In genomic region chr15:53305101-53305500, GRCh38 we compare ENCODE assay signal across 33 cellular contexts.
DNase-seq lines count a peak whose midpoint lies in the region; ATAC-seq, FAIRE-seq and TF ChIP-seq lines count a peak whose summit lies in the region.
"Had no signal": no experiment of that assay in that cellular context is flagged by ENCODE, and none has a peak within 500 bp of the region (broad histone marks: within the 10 kb centered on the region; RNA-seq: fewer than 3 reads in every experiment).

No MANE protein-coding gene starts in this region.

- H4K20me1 ChIP-seq in HepG2 (ENCODE audit: insufficient read depth, low read length) (no peaks in the 10 kb centered on the region), hepatocyte (ENCODE audit: insufficient read depth, poor library complexity, severe bottlenecking) (no peaks in the 10 kb centered on the region)
- H4K20me1 ChIP-seq: BLaER1; BLaER1 treated with 17β-estradiol and CSF1 and Interleukin-3, amounts not matched to agents 10 nM and 100 nM had no signal

- H3K4me3 ChIP-seq in liver (ENCODE audit: low read depth in 1 of 3, low read length in 3 of 3) (no peak overlapping the region), HepG2 (replicated peaks in 1 of 3; ENCODE audit: insufficient read depth in 1 of 3, low read depth in 2 of 3, low read length in 3 of 3) (no peak overlapping the region), right lobe of liver (no peak overlapping the region), H7 (ENCODE audit: insufficient read depth, low read depth, low read length) (no peak overlapping the region), hepatocyte (no peak overlapping the region)
- H3K4me3 ChIP-seq: A549; BLaER1; BLaER1 treated with 17β-estradiol and CSF1 and Interleukin-3, amounts not matched to agents 10 nM and 100 nM had no signal

- no peaks in the 10 kb centered on the region for H3K9me2 ChIP-seq in hepatocyte (replicated peaks; ENCODE audit: insufficient read depth)

- DNase-seq in HepG2 (ENCODE audit: low spot score) (no peak), left lobe of liver (ENCODE audit: low spot score) (no peak), right lobe of liver (no peak), H7 (no peak), hepatocyte (ENCODE audit: low spot score) (no peak)
- DNase-seq: 8988T; ACHN; AML-193; BE2C; C1 segment of cervical spinal cord; Caco-2; Calu3; CD4-positive, alpha-beta memory T cell; CD4-positive, alpha-beta T cell; CD4-positive, CD25-positive, alpha-beta regulatory T cell; CD8-positive, alpha-beta memory T cell; CD8-positive, alpha-beta T cell; COR-L47; DMS 273 treated with DMSO at 0.1 percent for 48 hours; DMS153; DMS53; DMS79; DMS79 treated with DMSO at 0.1 percent for 48 hours; DND-41; EL had no signal

- POLR2A ChIA-PET in HepG2 (lab: Yijun Ruan, JAX), result no interaction called here

- no peaks in the 10 kb centered on the region for H3K9me3 ChIP-seq in liver (ENCODE audit: control insufficient read depth in 4 of 4, low read length in 3 of 4)
- peaks cover 7% of the 10 kb centered on the region; the same call in 1 of the 2 replicates for H3K9me3 ChIP-seq in HepG2 (ENCODE audit: low read length)
- H3K9me3 ChIP-seq in right lobe of liver, result no peaks in the 10 kb centered on the region
- no peaks in the 10 kb centered on the region for H3K9me3 ChIP-seq in hepatocyte (ENCODE audit: low read depth)
- H3K9me3 ChIP-seq: A549, BE2C, BLaER1, Caco-2 had no signal

- TF ChIP-seq EP300 in HepG2 (IDR thresholded peaks at IDR 0.05; ENCODE audit: low read depth in 2 of 2, low read length in 2 of 2), result no peak
- no peak for TF ChIP-seq EP300 in HepG2 (CRISPR knock-in tag; IDR thresholded peaks at IDR 0.05; ENCODE audit: borderline replicate concordance)

- FAIRE-seq in HepG2 (lab: Jason Lieb, UNC), result no peak
- FAIRE-seq: A204.1, D721Med had no signal

- H3K27ac ChIP-seq in liver (ENCODE audit: low read depth in 1 of 2, low read length in 2 of 2), result no peak overlapping the region
- no peak overlapping the region for H3K27ac ChIP-seq in HepG2 (ENCODE audit: extremely low read length, insufficient read depth, low read length)
- no peak overlapping the region for H3K27ac ChIP-seq in right lobe of liver
- H3K27ac ChIP-seq in hepatocyte, result no peak overlapping the region
- H3K27ac ChIP-seq: 22Rv1; A549; BLaER1; BLaER1 treated with 17β-estradiol and CSF1 and Interleukin-3, amounts not matched to agents 10 nM and 100 nM; C4-2B had no signal

- in situ Hi-C loops in HepG2 (cut with HindIII; ENCODE audit: extremely low pct_ligation_motif_present, low pct_unique_long_range_greater_than_20kb), result no loop called here

- H3K36me3 ChIP-seq in liver (ENCODE audit: control insufficient read depth in 4 of 4, insufficient read depth in 3 of 4, low read depth in 1 of 4, low read length in 3 of 4) (no peaks in the 10 kb centered on the region), HepG2 (replicated peaks in 1 of 2; ENCODE audit: control insufficient read depth in 1 of 2, insufficient read depth in 2 of 2, low read length in 2 of 2) (no peaks in the 10 kb centered on the region), right lobe of liver (no peaks in the 10 kb centered on the region), H7 (replicated peaks; ENCODE audit: control insufficient read depth, insufficient read depth, low read length) (no peaks in the 10 kb centered on the region), hepatocyte (replicated peaks; ENCODE audit: insufficient read depth, low read depth) (no peaks in the 10 kb centered on the region)
- H3K36me3 ChIP-seq: BE2C; BLaER1; BLaER1 treated with 17β-estradiol and CSF1 and Interleukin-3, amounts not matched to agents 10 nM and 100 nM had no signal

- H2AFZ ChIP-seq in HepG2 (ENCODE audit: low read length) (no peak overlapping the region), hepatocyte (no peak overlapping the region)

- TF ChIP-seq POLR2A in HepG2 (IDR thresholded peaks at IDR 0.05; ENCODE audit: insufficient read depth in 1 of 2, low read depth in 2 of 2, low read length in 2 of 2), result no peak
- no peak for TF ChIP-seq POLR2A in right lobe of liver (IDR thresholded peaks at IDR 0.05)

- WGBS in liver, result 44% methylated on average over 1 of the region's 1 CpG
- WGBS in HepG2 (ENCODE audit: low lambda C conversion rate), result 33% methylated on average over 1 of the region's 1 CpG
- 31% methylated on average over 1 of the region's 1 CpG for WGBS in right lobe of liver (ENCODE audit: insufficient coverage, low coverage, low lambda C conversion rate, missing lambda C conversion rate)
- WGBS in hepatocyte (ENCODE audit: low lambda C conversion rate, missing lambda C conversion rate), result 100% methylated on average over 1 of the region's 1 CpG

- intact Hi-C loops in HepG2 (cut with micrococcal nuclease; ENCODE audit: unreplicated experiment) (no loop called here), right lobe of liver (cut with DNase I) (no loop called here)

- H3K9ac ChIP-seq in liver (ENCODE audit: low read depth in 1 of 2, low read length in 2 of 2) (no peak overlapping the region), HepG2 (ENCODE audit: insufficient read depth, low read depth, low read length) (no peak overlapping the region)
- H3K9ac ChIP-seq: BLaER1; BLaER1 treated with 17β-estradiol and CSF1 and Interleukin-3, amounts not matched to agents 10 nM and 100 nM had no signal

- H3K4me2 ChIP-seq in HepG2 (ENCODE audit: low read depth, low read length) (no peak overlapping the region), hepatocyte (no peak overlapping the region)
- H3K4me2 ChIP-seq: A549; BLaER1; BLaER1 treated with 17β-estradiol and CSF1 and Interleukin-3, amounts not matched to agents 10 nM and 100 nM had no signal

- H3K4me1 ChIP-seq in liver (ENCODE audit: control insufficient read depth in 4 of 4, insufficient read depth in 4 of 4, low read length in 3 of 4) (peaks cover 0 to 9% (median 3%) of the 10 kb centered on the region in 4 donors), HepG2 (ENCODE audit: insufficient read depth, low read length) (peaks cover 12% of the 10 kb centered on the region), right lobe of liver (no peaks in the 10 kb centered on the region), hepatocyte (ENCODE audit: insufficient read depth) (no peaks in the 10 kb centered on the region)
- H3K4me1 ChIP-seq: BE2C; BLaER1; BLaER1 treated with 17β-estradiol and CSF1 and Interleukin-3, amounts not matched to agents 10 nM and 100 nM; Caco-2 had no signal

- TF ChIP-seq CTCF in liver (IDR thresholded peaks at IDR 0.05; ENCODE audit: low read depth, low read length, missing input control) (no peak), HepG2 (CRISPR knock-in tag; IDR thresholded peaks at IDR 0.05) (no peak), right lobe of liver (IDR thresholded peaks at IDR 0.05) (no peak), hepatocyte (IDR thresholded peaks at IDR 0.05; ENCODE audit: poor library complexity) (no peak)

- CTCF ChIA-PET in HepG2 (lab: Yijun Ruan, JAX; ENCODE audit: low intra/inter-chr PET ratio, low total read pairs), result no interaction called here

- H3K27me3 ChIP-seq in liver (ENCODE audit: control insufficient read depth in 4 of 4, insufficient read depth in 4 of 4, low read length in 3 of 4) (no peaks in the 10 kb centered on the region), HepG2 (ENCODE audit: control insufficient read depth in 1 of 2, insufficient read depth in 2 of 2, low read length in 2 of 2) (no peaks in the 10 kb centered on the region), right lobe of liver (no peaks in the 10 kb centered on the region), H7 (ENCODE audit: control insufficient read depth, insufficient read depth, low read length) (no peaks in the 10 kb centered on the region), hepatocyte (no peaks in the 10 kb centered on the region)
- H3K27me3 ChIP-seq: BE2C; BLaER1; BLaER1 treated with 17β-estradiol and CSF1 and Interleukin-3, amounts not matched to agents 10 nM and 100 nM had no signal

- no TSS peak for BruUV-seq in HepG2 (replicated peaks; lab: Mats Ljungman, UMichigan)

- H3K79me2 ChIP-seq in HepG2 (ENCODE audit: insufficient read depth, low read length), result no peaks in the 10 kb centered on the region
- H3K79me2 ChIP-seq in hepatocyte, result no peaks in the 10 kb centered on the region

- TF ChIP-seq RAD21 in liver (IDR thresholded peaks at IDR 0.05) (no peak), HepG2 (CRISPR knock-in tag; IDR thresholded peaks at IDR 0.05) (no peak)

- ATAC-seq in HepG2 (no peak), left lobe of liver (peak; percentile 72), right lobe of liver (peak; percentile 38 to 74 (median 62))
- ATAC-seq: A549; CD8-positive, alpha-beta T cell had no signal

TF ChIP-seq in liver, 16 proteins besides CTCF, POLR2A, EP300 and RAD21 (continues in another document):
- TF ChIP-seq SP1 (IDR thresholded peaks at IDR 0.05) (no peak), HNF4A (conservative IDR thresholded peaks at IDR 0.05) (peak; percentile 33 to 44)

TF ChIP-seq in HepG2, 621 proteins besides CTCF, POLR2A, EP300 and RAD21 (continues in another document):
- TF ChIP-seq ZNF224 (CRISPR knock-in tag; IDR thresholded peaks at IDR 0.05) (no peak), TCF12 (IDR thresholded peaks at IDR 0.05) (no peak), TCF12 (CRISPR knock-in tag; IDR thresholded peaks at IDR 0.05) (no peak), PRDM10 (CRISPR knock-in tag; IDR thresholded peaks at IDR 0.05; ENCODE audit: low read depth) (no peak)
